9 cellular contexts compared by ENCODE assay signal in the genomic region with DNA sequence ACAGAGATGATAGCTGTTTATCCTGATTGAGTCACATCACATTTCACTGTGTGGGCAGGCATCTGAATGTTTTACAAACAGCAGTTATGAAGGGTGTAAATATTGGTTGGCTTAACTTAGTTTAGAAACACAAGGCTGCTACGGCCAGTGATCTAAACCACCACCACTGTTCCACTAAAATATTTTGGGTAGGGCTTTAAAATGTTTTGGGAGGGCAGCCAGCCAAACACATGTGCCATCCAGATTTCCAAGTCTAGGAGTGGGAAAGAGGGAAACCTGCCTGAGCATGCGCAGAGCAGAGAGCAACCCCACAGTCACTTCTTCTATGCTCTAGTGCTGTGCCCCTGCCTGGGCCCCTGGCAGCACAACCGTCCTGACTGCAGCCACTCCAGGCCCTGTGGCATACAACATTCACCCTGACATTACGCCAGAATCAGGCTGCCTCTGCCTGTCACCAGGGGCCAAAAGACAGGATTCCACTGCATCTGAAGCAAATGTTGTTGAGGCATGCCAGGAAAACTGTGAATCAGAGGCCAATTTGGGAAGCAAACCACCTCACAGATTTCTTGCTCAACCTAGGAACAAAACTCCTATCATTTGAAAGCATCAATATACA.
A peak's percentile ranks its signal among the peaks of the same experiment; 100 is the strongest.
DNase-seq lines count a peak whose midpoint lies in the region; ATAC-seq and TF ChIP-seq lines count a peak whose summit lies in the region.
"Had no signal": no experiment of that assay in that cellular context is flagged by ENCODE, and none has a peak within 500 bp of the region (broad histone marks: within the 10 kb centered on the region; RNA-seq: fewer than 3 reads in every experiment).

No MANE protein-coding gene starts in this region.

- no peak overlapping the region for H3K4me3 Mint-ChIP-seq in brain
- H3K4me3 Mint-ChIP-seq in stimulated activated memory B cell treated with anti-CD40 and anti-IgM and Interleukin-4, amounts not matched to agents 10 μg/mL and 1 μg/mL and 100 μg/mL, for 72 hours, result no peak overlapping the region

- TF ChIP-seq CTCF in HFF-Myc (IDR thresholded peaks at IDR 0.05; ENCODE audit: low read depth, low read length, missing control alignments), result no peak
- no peak for TF ChIP-seq CTCF in brain (conservative IDR thresholded peaks at IDR 0.05)

- H3K4me1 Mint-ChIP-seq in brain, result peaks cover 17% of the 10 kb centered on the region
- H3K4me1 Mint-ChIP-seq in stimulated activated memory B cell treated with anti-CD40 and anti-IgM and Interleukin-4, amounts not matched to agents 10 μg/mL and 1 μg/mL and 100 μg/mL, for 72 hours, result no peaks in the 10 kb centered on the region

- H3K9me3 Mint-ChIP-seq in brain, result no peaks in the 10 kb centered on the region
- no peaks in the 10 kb centered on the region for H3K9me3 Mint-ChIP-seq in stimulated activated memory B cell treated with anti-CD40 and anti-IgM and Interleukin-4, amounts not matched to agents 10 μg/mL and 1 μg/mL and 100 μg/mL, for 72 hours

- H3K4me3 ChIP-seq in HFF-Myc (replicated peaks; ENCODE audit: low read depth, low read length), result no peak overlapping the region

- peak; percentile 96 for DNase-seq in HFF-Myc (ENCODE audit: extremely low read depth, low read depth)
- peak; percentile 16 for DNase-seq in hepatic stellate cell (ENCODE audit: low spot score)
- no peak for DNase-seq in activated naive CD4-positive, alpha-beta T cell treated with anti-CD3 and anti-CD28 coated beads, Interleukin-2, amount 50 U/mL, for 16 hours
- DNase-seq in NCI-H1417 (lab: John Stamatoyannopoulos, UW), result no peak
- no peak for DNase-seq in HT-29 (ENCODE audit: low spot score)
- DNase-seq: T-helper 2 cell had no signal

- H3K36me3 Mint-ChIP-seq in brain, result no peaks in the 10 kb centered on the region
- H3K36me3 Mint-ChIP-seq in stimulated activated memory B cell treated with anti-CD40 and anti-IgM and Interleukin-4, amounts not matched to agents 10 μg/mL and 1 μg/mL and 100 μg/mL, for 72 hours, result no peaks in the 10 kb centered on the region

- ATAC-seq in stimulated activated memory B cell treated with anti-CD40 and anti-IgM and Interleukin-4, amounts not matched to agents 10 μg/mL and 1 μg/mL and 100 μg/mL, for 72 hours, result peak; percentile 58
- no peak for ATAC-seq in GM19324 (IDR thresholded peaks at IDR 0.05; ENCODE audit: low FRiP score, unreplicated experiment)

- no peaks in the 10 kb centered on the region for H3K27me3 Mint-ChIP-seq in brain
- no peaks in the 10 kb centered on the region for H3K27me3 Mint-ChIP-seq in stimulated activated memory B cell treated with anti-CD40 and anti-IgM and Interleukin-4, amounts not matched to agents 10 μg/mL and 1 μg/mL and 100 μg/mL, for 72 hours

- H3K27ac Mint-ChIP-seq in brain, result peak overlapping the region in 3 of 5 experiments; percentile 30 to 66 (median 32)
- no peak overlapping the region for H3K27ac Mint-ChIP-seq in stimulated activated memory B cell treated with anti-CD40 and anti-IgM and Interleukin-4, amounts not matched to agents 10 μg/mL and 1 μg/mL and 100 μg/mL, for 72 hours

Comparison
In these comparisons a context has a peak if more than half of its experiments do, and no peak if none do; other contexts are left out.
1. DNase-seq: peak in HFF-Myc (single experiment) and hepatic stellate cell (single experiment); none in activated naive CD4-positive, alpha-beta T cell treated with anti-CD3 and anti-CD28 coated beads, Interleukin-2, amount 50 U/mL, for 16 hours (single experiment), NCI-H1417 (0 of 3) and HT-29 (single experiment).